1 cellular context compared by ENCODE assay signal in the genomic region with DNA sequence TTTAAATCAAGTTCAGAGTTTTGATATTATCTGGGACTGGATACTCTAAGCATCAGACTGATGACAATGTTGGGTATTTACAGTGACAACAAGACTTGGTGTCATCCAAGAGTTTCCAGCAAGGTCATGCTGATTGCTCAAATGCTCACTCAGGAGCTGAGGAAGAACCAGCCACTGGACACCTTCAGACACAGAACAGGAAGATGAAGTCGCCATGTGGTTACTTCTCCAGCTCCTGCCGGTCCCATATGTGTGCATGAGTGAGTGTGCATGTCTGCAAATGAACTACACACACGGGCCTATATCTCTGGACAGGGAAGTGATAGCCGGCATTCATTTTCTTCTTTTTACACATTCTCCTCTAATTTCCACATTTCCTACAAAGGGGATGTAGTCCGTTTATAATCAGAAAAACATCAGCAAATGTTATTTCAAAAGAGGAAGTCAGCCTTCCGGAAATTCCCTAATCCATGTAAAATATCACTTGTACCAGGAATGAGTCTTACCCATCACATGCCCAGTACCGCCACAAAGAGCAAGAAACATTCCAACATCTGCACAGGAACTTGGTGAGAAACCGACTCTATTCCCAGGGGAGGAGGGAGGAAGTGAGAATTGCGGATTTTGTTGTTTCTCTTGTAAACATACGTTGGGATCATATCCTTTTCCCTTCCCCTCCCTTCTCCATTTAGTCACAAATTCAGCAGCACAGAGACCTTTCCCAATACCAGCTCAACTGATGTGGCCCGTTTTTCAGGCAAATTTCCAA.
TF ChIP-seq lines count a peak whose summit lies in the region.

No MANE protein-coding gene starts in this region.

TF ChIP-seq in WTC11, 78 proteins besides CTCF, POLR2A, EP300 and RAD21 (continued from another document):
- TF ChIP-seq, protein P1, sequence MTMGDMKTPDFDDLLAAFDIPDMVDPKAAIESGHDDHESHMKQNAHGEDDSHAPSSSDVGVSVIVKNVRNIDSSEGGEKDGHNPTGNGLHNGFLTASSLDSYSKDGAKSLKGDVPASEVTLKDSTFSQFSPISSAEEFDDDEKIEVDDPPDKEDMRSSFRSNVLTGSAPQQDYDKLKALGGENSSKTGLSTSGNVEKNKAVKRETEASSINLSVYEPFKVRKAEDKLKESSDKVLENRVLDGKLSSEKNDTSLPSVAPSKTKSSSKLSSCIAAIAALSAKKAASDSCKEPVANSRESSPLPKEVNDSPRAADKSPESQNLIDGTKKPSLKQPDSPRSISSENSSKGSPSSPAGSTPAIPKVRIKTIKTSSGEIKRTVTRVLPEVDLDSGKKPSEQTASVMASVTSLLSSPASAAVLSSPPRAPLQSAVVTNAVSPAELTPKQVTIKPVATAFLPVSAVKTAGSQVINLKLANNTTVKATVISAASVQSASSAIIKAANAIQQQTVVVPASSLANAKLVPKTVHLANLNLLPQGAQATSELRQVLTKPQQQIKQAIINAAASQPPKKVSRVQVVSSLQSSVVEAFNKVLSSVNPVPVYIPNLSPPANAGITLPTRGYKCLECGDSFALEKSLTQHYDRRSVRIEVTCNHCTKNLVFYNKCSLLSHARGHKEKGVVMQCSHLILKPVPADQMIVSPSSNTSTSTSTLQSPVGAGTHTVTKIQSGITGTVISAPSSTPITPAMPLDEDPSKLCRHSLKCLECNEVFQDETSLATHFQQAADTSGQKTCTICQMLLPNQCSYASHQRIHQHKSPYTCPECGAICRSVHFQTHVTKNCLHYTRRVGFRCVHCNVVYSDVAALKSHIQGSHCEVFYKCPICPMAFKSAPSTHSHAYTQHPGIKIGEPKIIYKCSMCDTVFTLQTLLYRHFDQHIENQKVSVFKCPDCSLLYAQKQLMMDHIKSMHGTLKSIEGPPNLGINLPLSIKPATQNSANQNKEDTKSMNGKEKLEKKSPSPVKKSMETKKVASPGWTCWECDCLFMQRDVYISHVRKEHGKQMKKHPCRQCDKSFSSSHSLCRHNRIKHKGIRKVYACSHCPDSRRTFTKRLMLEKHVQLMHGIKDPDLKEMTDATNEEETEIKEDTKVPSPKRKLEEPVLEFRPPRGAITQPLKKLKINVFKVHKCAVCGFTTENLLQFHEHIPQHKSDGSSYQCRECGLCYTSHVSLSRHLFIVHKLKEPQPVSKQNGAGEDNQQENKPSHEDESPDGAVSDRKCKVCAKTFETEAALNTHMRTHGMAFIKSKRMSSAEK (CRISPR knock-in tag; IDR thresholded peaks at IDR 0.05; ENCODE audit: borderline replicate concordance), result no peak
TF ChIP-seq in WTC11: peak in this region for 0.
